ENCODE assay signal across 16 cellular contexts in the genomic region with DNA sequence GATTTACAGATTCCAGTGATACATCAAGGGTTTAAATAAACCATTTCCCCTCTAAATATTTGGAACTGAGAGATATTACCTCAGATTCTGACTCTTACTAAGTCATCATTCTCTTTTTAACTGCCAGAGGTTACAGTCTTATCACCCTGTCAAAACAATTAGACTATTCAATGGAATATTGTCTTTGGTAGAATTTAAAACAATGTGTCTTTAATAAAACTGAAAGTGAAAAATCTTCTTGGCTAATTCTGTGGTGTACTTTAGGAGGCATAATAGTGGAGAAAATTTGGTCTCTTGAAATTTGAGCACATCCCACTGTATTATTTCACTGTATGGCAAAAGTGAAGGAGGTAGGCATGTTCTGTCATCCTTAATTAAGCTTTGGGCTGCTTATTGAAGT. TPM values are rescaled to one million over a fixed set of nuclear protein-coding genes. Genes with fewer than 3 reads are reported as not detected.
DNase-seq lines count a peak whose midpoint lies in the region; ATAC-seq and TF ChIP-seq lines count a peak whose summit lies in the region.
"Had no signal": no experiment of that assay in that cellular context is flagged by ENCODE, and none has a peak within 500 bp of the region (broad histone marks: within the 10 kb centered on the region; RNA-seq: fewer than 3 reads in every experiment).

No MANE protein-coding gene starts in this region.

- no peaks in the 10 kb centered on the region for H3K27me3 ChIP-seq in mammary epithelial cell (ENCODE audit: insufficient read depth, low read length)
- H3K27me3 ChIP-seq in gastrocnemius medialis, result no peaks in the 10 kb centered on the region
- no peaks in the 10 kb centered on the region for H3K27me3 ChIP-seq in colonic mucosa
- no peaks in the 10 kb centered on the region for H3K27me3 ChIP-seq in effector memory CD4-positive, alpha-beta T cell (replicated peaks; ENCODE audit: control insufficient read depth, insufficient read depth, low read length, poor library complexity, severe bottlenecking)
- H3K27me3 ChIP-seq: foreskin keratinocyte had no signal

- peak; percentile 33 for DNase-seq in HT1080 (ENCODE audit: low read depth)
- DNase-seq in mammary epithelial cell, result peak; percentile 34
- no peak for DNase-seq in gastrocnemius medialis
- DNase-seq in colonic mucosa, result no peak
- DNase-seq in activated CD4-positive, alpha-beta T cell treated with anti-CD3 and anti-CD28 coated beads, Interleukin-2, amount 50 U/mL, for 1 hour, result no peak
- no peak for DNase-seq in effector memory CD4-positive, alpha-beta T cell
- DNase-seq: Caco-2; foreskin keratinocyte; naive thymus-derived CD8-positive, alpha-beta T cell; NCI-H1092 treated with DMSO at 0.1 percent for 48 hours; NCI-H82; T-helper 1 cell; WERI-Rb-1 had no signal

- ATAC-seq in GM18868 (IDR thresholded peaks at IDR 0.05; ENCODE audit: unreplicated experiment) (peak; percentile 36), gastrocnemius medialis (no peak)
- ATAC-seq: foreskin keratinocyte; naive thymus-derived CD8-positive, alpha-beta T cell had no signal

- in situ Hi-C loops in mammary epithelial cell (cut with MboI; ENCODE audit: low sequenced_read_pairs in 2 of 2), result loop anchor here in 1 of 2 donors (25.0 kb wide), 1 partner anchor 141 kb away; no protein-coding TSS in a partner anchor
- in situ Hi-C loops in gastrocnemius medialis (cut with MboI; ENCODE audit: low sequenced_read_pairs in 4 of 4), result loop anchor here in 1 of 4 donors (25.0 kb wide), 1 partner anchor 141 kb away; no protein-coding TSS in a partner anchor

- no peak for TF ChIP-seq CTCF in mammary epithelial cell (conservative IDR thresholded peaks at IDR 0.05 in 1 of 2, IDR thresholded peaks at IDR 0.05 in 1 of 2; ENCODE audit: extremely low read depth in 1 of 2, insufficient read depth in 1 of 2, low read depth in 1 of 2, low read length in 2 of 2)
- TF ChIP-seq CTCF in gastrocnemius medialis (IDR thresholded peaks at IDR 0.05 in 4 of 5, conservative IDR thresholded peaks at IDR 0.05 in 1 of 5), result no peak
- TF ChIP-seq CTCF in colonic mucosa (IDR thresholded peaks at IDR 0.05), result no peak

- no peak overlapping the region for H2AFZ ChIP-seq in mammary epithelial cell (ENCODE audit: low read depth, low read length)

- peak overlapping the region; percentile 43 for H3K4me2 ChIP-seq in mammary epithelial cell (ENCODE audit: insufficient read depth, low read depth, low read length)

- dilution Hi-C loops in mammary epithelial cell (cut with HindIII; ENCODE audit: low sequenced_read_pairs), result no loop called here

- no peak overlapping the region for H3K4me3 ChIP-seq in mammary epithelial cell (replicated peaks in 1 of 3; ENCODE audit: insufficient read depth in 1 of 3, low read depth in 2 of 3, low read length in 3 of 3)
- no peak overlapping the region for H3K4me3 ChIP-seq in gastrocnemius medialis
- no peak overlapping the region for H3K4me3 ChIP-seq in colonic mucosa
- no peak overlapping the region for H3K4me3 ChIP-seq in effector memory CD4-positive, alpha-beta T cell (ENCODE audit: insufficient read depth, low read depth, low read length, poor library complexity, severe bottlenecking)

- H3K9me3 ChIP-seq in mammary epithelial cell (replicated peaks; ENCODE audit: insufficient read depth, low read length), result no peaks in the 10 kb centered on the region
- H3K9me3 ChIP-seq in gastrocnemius medialis, result no peaks in the 10 kb centered on the region
- H3K9me3 ChIP-seq in colonic mucosa, result no peaks in the 10 kb centered on the region
- H3K9me3 ChIP-seq in effector memory CD4-positive, alpha-beta T cell (ENCODE audit: control insufficient read depth, low read length), result no peaks in the 10 kb centered on the region
- H3K9me3 ChIP-seq: Caco-2 had no signal

- H3K79me2 ChIP-seq in mammary epithelial cell (ENCODE audit: insufficient read depth, low read length), result peaks cover 3% of the 10 kb centered on the region

- H3K9ac ChIP-seq in mammary epithelial cell (ENCODE audit: insufficient read depth, low read length), result no peak overlapping the region
- H3K9ac ChIP-seq in colonic mucosa (ENCODE audit: low read depth in 2 of 2, low read length in 2 of 2), result no peak overlapping the region

- peaks cover 31% of the 10 kb centered on the region for H3K4me1 ChIP-seq in mammary epithelial cell (ENCODE audit: insufficient read depth, low read length)
- H3K4me1 ChIP-seq in gastrocnemius medialis, result peaks cover 34 to 39% of the 10 kb centered on the region in 2 donors
- H3K4me1 ChIP-seq in colonic mucosa, result no peaks in the 10 kb centered on the region
- no peaks in the 10 kb centered on the region for H3K4me1 ChIP-seq in effector memory CD4-positive, alpha-beta T cell (ENCODE audit: control insufficient read depth, insufficient read depth, low read length, poor library complexity, severe bottlenecking)
- H3K4me1 ChIP-seq: Caco-2 had no signal

- CTCF ChIA-PET in mammary epithelial cell (lab: Charles Lee; ENCODE audit: low non-redundant PET), result no interaction called here

- no peak for TF ChIP-seq POLR2A in gastrocnemius medialis (IDR thresholded peaks at IDR 0.05)

- H4K20me1 ChIP-seq in mammary epithelial cell (ENCODE audit: insufficient read depth, low read length), result no peaks in the 10 kb centered on the region

- intact Hi-C loops in mammary epithelial cell (cut with micrococcal nuclease) (loop anchor here (5.0 kb wide), 1 partner anchor 46 kb away; the partner anchor contains the start of gene UTS2B), gastrocnemius medialis (cut with DNase I; ENCODE audit: low total_unique reads) (loop anchor here (5.0 kb wide), 1 partner anchor 51 kb away; the partner anchor contains the start of gene CCDC50), colonic mucosa (cut with DNase I) (no loop called here)

- H3K27ac ChIP-seq in mammary epithelial cell (ENCODE audit: insufficient read depth, low read depth, low read length), result no peak overlapping the region
- H3K27ac ChIP-seq in gastrocnemius medialis, result peak overlapping the region in 3 of 4 donors; percentile 2 to 64 (median 63)
- no peak overlapping the region for H3K27ac ChIP-seq in colonic mucosa
- H3K27ac ChIP-seq in effector memory CD4-positive, alpha-beta T cell (ENCODE audit: insufficient read depth, low read length, poor library complexity, severe bottlenecking), result no peak overlapping the region
- H3K27ac ChIP-seq: foreskin keratinocyte, WERI-Rb-1 had no signal

- no TSS peak for BruUV-seq in mammary epithelial cell (replicated peaks; lab: Mats Ljungman, UMichigan)

- H3K36me3 ChIP-seq in mammary epithelial cell (ENCODE audit: insufficient read depth, low read length), result peaks cover 34% of the 10 kb centered on the region
- H3K36me3 ChIP-seq in gastrocnemius medialis, result peaks cover 0 to 27% of the 10 kb centered on the region in 2 donors
- H3K36me3 ChIP-seq in colonic mucosa, result peaks cover 4% of the 10 kb centered on the region
- no peaks in the 10 kb centered on the region for H3K36me3 ChIP-seq in effector memory CD4-positive, alpha-beta T cell (ENCODE audit: control insufficient read depth, insufficient read depth, low read length)

RNA-seq across cellular contexts. Expression of gene UTS2B, which starts 47.8 kb away (rescaled TPM):
- total RNA-seq in HT1080 (2014; rRNA removed; shearing (Covaris generic)), result 0.16 and 0.73 TPM in 2 replicates
- 0.27 and 1.2 TPM in 2 replicates for polyA plus RNA-seq in HT1080 (2015; cell fraction: cytosol; rRNA removed)
- polyA plus RNA-seq in HT1080 (2015; cell fraction: nucleus; rRNA removed), result 0.40 and 5.0 TPM in 2 replicates
- total RNA-seq in mammary epithelial cell, result under 1 TPM in 1 of 2 donors, not detected in 1; 0.42 TPM
- 0.05 TPM for polyA plus RNA-seq in mammary epithelial cell
- not detected for polyA minus RNA-seq in mammary epithelial cell
- total RNA-seq in gastrocnemius medialis, result not detected
- total RNA-seq in colonic mucosa, result under 1 TPM in 1 of 2 donors, not detected in 1; 0.69 TPM
- total RNA-seq: liver; naive thymus-derived CD8-positive, alpha-beta T cell; RPMI7951 had no signal
- polyA plus RNA-seq: naive thymus-derived CD8-positive, alpha-beta T cell had no signal

RNA-seq across cellular contexts. Expression of gene CCDC50, which starts 48.9 kb away (rescaled TPM):
- 119 and 131 TPM in 2 replicates for total RNA-seq in HT1080 (2014; rRNA removed; shearing (Covaris generic))
- 94.2 and 105 TPM in 2 replicates for polyA plus RNA-seq in HT1080 (2015; cell fraction: cytosol; rRNA removed)
- polyA plus RNA-seq in HT1080 (2015; cell fraction: nucleus; rRNA removed), result 54.2 and 69.6 TPM in 2 replicates
- 10 to 100 TPM; 74.8 to 85.0 TPM for total RNA-seq in mammary epithelial cell
- 36.5 TPM for polyA plus RNA-seq in mammary epithelial cell
- polyA minus RNA-seq in mammary epithelial cell, result 28.9 TPM
- total RNA-seq in gastrocnemius medialis, result 10 to 100 TPM; 45.0 to 69.9 (median 64.2) TPM
- 10 to 100 TPM; 33.4 to 53.3 TPM for total RNA-seq in colonic mucosa

Comparison
In these comparisons a context has a peak if more than half of its experiments do, and no peak if none do; other contexts are left out.
1. DNase-seq: peak in HT1080 (single experiment) and mammary epithelial cell (single experiment); none in gastrocnemius medialis (0 of 2), colonic mucosa (single experiment), activated CD4-positive, alpha-beta T cell treated with anti-CD3 and anti-CD28 coated beads, Interleukin-2, amount 50 U/mL, for 1 hour (single experiment) and effector memory CD4-positive, alpha-beta T cell (0 of 3).
2. H3K27ac ChIP-seq: peak in gastrocnemius medialis (3 of 4); none in mammary epithelial cell (single experiment), colonic mucosa (single experiment) and effector memory CD4-positive, alpha-beta T cell (single experiment).